In genomic region chr6:141780296-141780695, GRCh38 we compare ENCODE assay signal across 11 cellular contexts.
"Had no signal": no experiment of that assay in that cellular context is flagged by ENCODE, and none has a peak within 500 bp of the region (broad histone marks: within the 10 kb centered on the region; RNA-seq: fewer than 3 reads in every experiment).

No MANE protein-coding gene starts in this region.

- H3K4me1 ChIP-seq: HAP-1 had no signal

- ATAC-seq: GM23338, HCT116 had no signal

- H2AFZ ChIP-seq: GM23248, GM23338 had no signal

- H3K9ac ChIP-seq: GM23248 had no signal

- DNase-seq: GM23248, GOT3, H7, H9, HCEC 1CT, HFFc6 had no signal

- H3K36me3 ChIP-seq: HAP-1 had no signal

- H3K4me2 ChIP-seq: GM23338 had no signal

- H3K4me3 ChIP-seq: GM23248, GM23338, HAP-1 had no signal

- FAIRE-seq: H1, H54 had no signal

- H3K27ac ChIP-seq: GM23248 had no signal

- H3K9me3 ChIP-seq: HAP-1 had no signal
